9 cellular contexts compared by ENCODE assay signal in genomic region chr22:20431520-20432237, GRCh38. TPM values are rescaled to one million over a fixed set of nuclear protein-coding genes. Genes with fewer than 3 reads are reported as not detected.
DNase-seq lines count a peak whose midpoint lies in the region; ATAC-seq and TF ChIP-seq lines count a peak whose summit lies in the region.
"Had no signal": no experiment of that assay in that cellular context is flagged by ENCODE, and none has a peak within 500 bp of the region (broad histone marks: within the 10 kb centered on the region; RNA-seq: fewer than 3 reads in every experiment).

No MANE protein-coding gene starts in this region.

- H3K27ac ChIP-seq in PC-9, result no peak overlapping the region

- ATAC-seq in sciatic nerve, result no peak
- ATAC-seq in GM18505 (IDR thresholded peaks at IDR 0.05; ENCODE audit: unreplicated experiment), result no peak
- ATAC-seq in HG02610 (IDR thresholded peaks at IDR 0.05; ENCODE audit: unreplicated experiment), result no peak

- no peaks in the 10 kb centered on the region for H3F3A ChIP-seq in PC-9 (ENCODE audit: insufficient read depth, low read depth)

- H3K36me3 Mint-ChIP-seq in Calu3 (ENCODE audit: insufficient read depth, unreplicated experiment) (peaks cover 7% of the 10 kb centered on the region), glutamatergic neuron (ENCODE audit: unreplicated experiment) (no peaks in the 10 kb centered on the region)

- no peaks in the 10 kb centered on the region for H3K9me2 ChIP-seq in PC-9 (ENCODE audit: insufficient read depth)

- TF ChIP-seq CTCF in Calu3 (IDR thresholded peaks at IDR 0.05; ENCODE audit: unreplicated experiment), result no peak
- no peak for TF ChIP-seq CTCF in PC-9 (conservative IDR thresholded peaks at IDR 0.05)
- TF ChIP-seq CTCF in glutamatergic neuron (IDR thresholded peaks at IDR 0.05; ENCODE audit: partially characterized antibody, unreplicated experiment), result no peak

- no peak overlapping the region for H2AFZ ChIP-seq in PC-9

- TF ChIP-seq POLR2A in GM18505 (IDR thresholded peaks at IDR 0.05; ENCODE audit: borderline replicate concordance, extremely low read depth, insufficient read depth, insufficient read length), result no peak

- H3K27me3 Mint-ChIP-seq in Calu3 (ENCODE audit: unreplicated experiment) (peaks cover 76% of the 10 kb centered on the region), glutamatergic neuron (ENCODE audit: unreplicated experiment) (peaks cover 23% of the 10 kb centered on the region)

- intact Hi-C loops in Calu3 (cut with micrococcal nuclease; ENCODE audit: unreplicated experiment) (no loop called here), PC-9 (cut with micrococcal nuclease; ENCODE audit: unreplicated experiment) (no loop called here), sciatic nerve (cut with DNase I) (no loop called here)

- H3K27me3 ChIP-seq in PC-9 (ENCODE audit: insufficient read depth, low read depth), result no peaks in the 10 kb centered on the region; the same call in 1 of the 2 replicates

- H3K27ac Mint-ChIP-seq in Calu3 (ENCODE audit: unreplicated experiment) (no peak overlapping the region), glutamatergic neuron (ENCODE audit: unreplicated experiment) (no peak overlapping the region)

- H3K4me3 Mint-ChIP-seq in Calu3 (ENCODE audit: low read depth, unreplicated experiment) (peak overlapping the region; percentile 66), glutamatergic neuron (ENCODE audit: unreplicated experiment) (peak overlapping the region; percentile 67)

- H3K9me3 ChIP-seq in PC-9 (ENCODE audit: insufficient read depth, low read depth), result no peaks in the 10 kb centered on the region

- CTCF ChIA-PET in Calu3 (lab: Charles Lee) (no interaction called here), PC-9 (lab: Charles Lee) (no interaction called here)

- H3K4me3 ChIP-seq in PC-9, result no peak overlapping the region

- H4K20me1 ChIP-seq in PC-9 (ENCODE audit: insufficient read depth), result no peaks in the 10 kb centered on the region

- H3K4me1 Mint-ChIP-seq in Calu3 (ENCODE audit: low read depth, unreplicated experiment) (peaks cover 1% of the 10 kb centered on the region), glutamatergic neuron (ENCODE audit: low read depth, unreplicated experiment) (peaks cover 5% of the 10 kb centered on the region)

- POLR2A ChIA-PET in PC-9 (lab: Charles Lee; ENCODE audit: unreplicated experiment), result no interaction called here

- H3K9me3 Mint-ChIP-seq in Calu3 (ENCODE audit: low read depth, unreplicated experiment) (no peaks in the 10 kb centered on the region), glutamatergic neuron (ENCODE audit: unreplicated experiment) (no peaks in the 10 kb centered on the region)

- H3K79me2 ChIP-seq in PC-9 (ENCODE audit: low read depth), result no peaks in the 10 kb centered on the region

- BruUV-seq in Calu3 (replicated peaks; lab: Mats Ljungman, UMichigan), result no TSS peak
- BruUV-seq in PC-9 (replicated peaks; lab: Mats Ljungman, UMichigan), result no TSS peak

- DNase-seq in Calu3 (no peak), PC-9 (no peak), glutamatergic neuron (peak; percentile 43), sciatic nerve (ENCODE audit: low spot score) (peak; percentile 62), NCI-H345 (lab: John Stamatoyannopoulos, UW) (no peak)
- no peak for DNase-seq in stimulated activated CD4-positive, alpha-beta T cell treated with anti-CD3 and anti-CD28 coated beads, Interleukin-4, amount 100 ng/mL, for 1 hour
- DNase-seq: NCI-H2107 had no signal

- 0 out of 2 replicates have a peak, but pooled peaks cover 3% of the 10 kb centered on the region for H3K4me1 ChIP-seq in PC-9 (replicated peaks; ENCODE audit: insufficient read depth)

- H3K36me3 ChIP-seq in PC-9 (ENCODE audit: low read depth), result no peaks in the 10 kb centered on the region

- H3K4me2 ChIP-seq in PC-9, result peak overlapping the region; percentile 64; the same call in 1 of the 2 replicates

RNA-seq across cellular contexts. Expression of gene SCARF2, which starts 5.9 kb away (rescaled TPM):
- total RNA-seq in Calu3 (2022), result 0.68 and 0.81 TPM in 2 replicates
- total RNA-seq in PC-9 (2021), result 0.52 and 1.7 TPM in 2 replicates
- 3.4 TPM for total RNA-seq in glutamatergic neuron (ENCODE audit: unreplicated experiment)
- total RNA-seq in sciatic nerve, result 30.6 TPM

RNA-seq across cellular contexts. Expression of gene ZNF74, which starts 37.7 kb away (rescaled TPM):
- total RNA-seq in Calu3 (2022) (11.1 and 15.2 TPM in 2 replicates), PC-9 (2021) (8.1 and 15.2 TPM in 2 replicates), glutamatergic neuron (ENCODE audit: unreplicated experiment) (50.3 TPM), sciatic nerve (10.8 TPM)

Comparison
In these comparisons a context has a peak if more than half of its experiments do, and no peak if none do; other contexts are left out.
1. DNase-seq: peak in glutamatergic neuron (single experiment) and sciatic nerve (single experiment); none in Calu3 (single experiment), PC-9 (0 of 2), stimulated activated CD4-positive, alpha-beta T cell treated with anti-CD3 and anti-CD28 coated beads, Interleukin-4, amount 100 ng/mL, for 1 hour (single experiment) and NCI-H345 (single experiment).